ENCODE assay signal across 15 cellular contexts in the genomic region with DNA sequence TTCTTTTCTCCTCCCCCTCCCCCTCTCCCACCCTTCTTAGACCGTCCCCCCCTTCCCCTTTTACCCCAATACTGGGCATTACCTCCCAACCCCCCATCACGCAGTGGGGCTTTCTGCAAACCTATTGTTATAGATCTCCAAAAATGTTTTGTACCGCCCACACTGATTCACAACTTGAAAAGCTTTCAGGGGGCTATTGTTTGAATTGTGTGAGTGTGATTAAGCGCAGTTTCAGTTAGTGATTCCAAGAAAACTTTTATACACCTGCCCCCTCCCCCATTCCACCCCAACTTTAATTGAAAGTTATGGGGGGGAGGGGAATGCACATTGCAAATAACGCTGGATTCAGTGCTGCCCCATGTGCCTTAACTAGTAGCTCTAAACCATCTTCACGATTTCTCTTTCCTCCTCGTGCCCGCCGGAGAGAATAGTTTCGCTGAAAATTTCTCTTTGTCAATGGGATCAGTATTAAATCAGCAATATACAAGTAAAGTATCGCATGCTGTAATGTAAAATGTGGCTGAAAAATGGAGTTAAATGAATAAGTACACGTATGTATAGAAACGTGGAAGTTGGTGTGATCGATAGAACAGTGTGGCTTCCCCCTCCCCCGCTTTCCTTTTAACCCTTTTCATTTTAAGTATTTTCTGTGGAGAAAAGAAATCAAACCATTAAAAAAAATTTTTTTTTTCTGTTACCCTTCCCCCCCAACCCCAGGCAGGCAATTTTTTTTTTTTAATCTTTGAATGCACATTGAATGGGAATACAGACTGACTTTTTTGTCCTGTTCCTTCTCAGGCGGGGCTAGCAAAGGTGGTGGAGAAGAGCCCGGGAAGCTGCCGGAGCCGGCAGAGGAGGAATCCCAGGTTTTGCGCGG. TPM values are rescaled to one million over a fixed set of nuclear protein-coding genes. Genes with fewer than 3 reads are reported as not detected.
A peak's percentile ranks its signal among the peaks of the same experiment; 100 is the strongest.
DNase-seq lines count a peak whose midpoint lies in the region; ATAC-seq, FAIRE-seq and TF ChIP-seq lines count a peak whose summit lies in the region.
"Had no signal": no experiment of that assay in that cellular context is flagged by ENCODE, and none has a peak within 500 bp of the region (broad histone marks: within the 10 kb centered on the region; RNA-seq: fewer than 3 reads in every experiment).

No MANE protein-coding gene starts in this region.

- peak; percentile 34 for ATAC-seq in activated CD8-positive, alpha-beta T cell treated with anti-CD3 and anti-CD28 coated beads for 36 hours

- no peak overlapping the region for H2AFZ ChIP-seq in OCI-LY7 (ENCODE audit: low read length)
- H2AFZ ChIP-seq: parathyroid adenoma had no signal

- peak; percentile 51 for DNase-seq in Daoy (ENCODE audit: low read depth)
- DNase-seq in Kasumi-1 (lab: John Stamatoyannopoulos, UW) = peak; percentile 48 to 56
- DNase-seq in activated CD8-positive, alpha-beta T cell treated with anti-CD3 and anti-CD28 coated beads for 36 hours = peak; percentile 14
- peak; percentile 45 for DNase-seq in iPS-NIHi7 (ENCODE audit: extremely low spot score)
- no peak for DNase-seq in cerebellar nuclear complex (lab: John Stamatoyannopoulos, UW)
- DNase-seq in kidney = no peak
- DNase-seq in posterior cingulate gyrus = no peak
- DNase-seq in OCI-LY7 (ENCODE audit: low spot score) = no peak
- DNase-seq: activated gamma-delta T cell treated with Interleukin-2 at 50 U/mL for 16 hours; DMS79; effector CD8-positive, alpha-beta T cell; NCI-H2107; T-helper 9 cell had no signal

- peaks cover 7% of the 10 kb centered on the region for H3K9me3 Mint-ChIP-seq in activated CD8-positive, alpha-beta T cell treated with anti-CD3 and anti-CD28 coated beads for 36 hours

- no peaks in the 10 kb centered on the region for H3K9me3 ChIP-seq in kidney (ENCODE audit: control insufficient read depth in 1 of 2, low read length in 2 of 2)
- no peaks in the 10 kb centered on the region for H3K9me3 ChIP-seq in OCI-LY7 (ENCODE audit: low read length)

- H3K36me3 ChIP-seq in kidney (ENCODE audit: control insufficient read depth in 1 of 2, insufficient read depth in 2 of 2, low read length in 2 of 2) = no peaks in the 10 kb centered on the region
- H3K36me3 ChIP-seq in OCI-LY7 (ENCODE audit: insufficient read depth, low read length) = no peaks in the 10 kb centered on the region

- H4K20me1 ChIP-seq in OCI-LY7 (ENCODE audit: insufficient read depth, low read length) = no peaks in the 10 kb centered on the region

- H3K4me1 ChIP-seq in kidney (ENCODE audit: control insufficient read depth in 1 of 2, insufficient read depth in 1 of 2, low read depth in 1 of 2, low read length in 2 of 2) (peaks cover 0 to 4% of the 10 kb centered on the region in 2 donors), OCI-LY7 (ENCODE audit: insufficient read depth, low read length, poor library complexity, severe bottlenecking) (no peaks in the 10 kb centered on the region)
- H3K4me1 ChIP-seq: parathyroid adenoma had no signal

- H3K4me2 ChIP-seq in OCI-LY7 (ENCODE audit: low read length) = no peak overlapping the region

- POLR2A ChIA-PET in activated CD8-positive, alpha-beta T cell treated with anti-CD3 and anti-CD28 coated beads for 36 hours (lab: Charles Lee) = no interaction called here
- POLR2A ChIA-PET in OCI-LY7 (lab: Charles Lee) = no interaction called here

- no peak for FAIRE-seq in kidney (lab: Jason Lieb, UNC)
- FAIRE-seq: keratinocyte had no signal

- H3K4me3 ChIP-seq in kidney (ENCODE audit: low read length in 2 of 2) (no peak overlapping the region), OCI-LY7 (ENCODE audit: low read depth, low read length, poor library complexity, severe bottlenecking) (no peak overlapping the region)

- no peaks in the 10 kb centered on the region for H3K79me2 ChIP-seq in OCI-LY7 (ENCODE audit: insufficient read depth, low read depth, low read length)
- H3K79me2 ChIP-seq: parathyroid adenoma had no signal

- H3K9ac ChIP-seq in kidney (ENCODE audit: low read length in 2 of 2) = no peak overlapping the region
- H3K9ac ChIP-seq: parathyroid adenoma had no signal

- CTCF ChIA-PET in activated CD8-positive, alpha-beta T cell treated with anti-CD3 and anti-CD28 coated beads for 36 hours (lab: Charles Lee) = interaction anchor here (0.5 kb wide), 1 partner anchor 18 kb away, joined by 3 read pairs; no protein-coding TSS in a partner anchor
- CTCF ChIA-PET in OCI-LY7 (lab: Charles Lee; ENCODE audit: unreplicated experiment) = no interaction called here

- H3K27ac Mint-ChIP-seq in activated CD8-positive, alpha-beta T cell treated with anti-CD3 and anti-CD28 coated beads for 36 hours = no peak overlapping the region

- H3K36me3 Mint-ChIP-seq in activated CD8-positive, alpha-beta T cell treated with anti-CD3 and anti-CD28 coated beads for 36 hours (ENCODE audit: low read depth) = peaks cover 6% of the 10 kb centered on the region

- H3K4me3 Mint-ChIP-seq in activated CD8-positive, alpha-beta T cell treated with anti-CD3 and anti-CD28 coated beads for 36 hours = peak overlapping the region; percentile 38

- H3K9me2 ChIP-seq in OCI-LY7 (ENCODE audit: insufficient read depth, low read length) = no peaks in the 10 kb centered on the region

- H3K27ac ChIP-seq in kidney (ENCODE audit: low read depth in 2 of 2, low read length in 2 of 2) = no peak overlapping the region
- H3K27ac ChIP-seq in OCI-LY7 (ENCODE audit: low read depth, low read length, poor library complexity, severe bottlenecking) = no peak overlapping the region
- H3K27ac ChIP-seq: parathyroid adenoma had no signal

- BruUV-seq in OCI-LY7 (replicated peaks; lab: Mats Ljungman, UMichigan) = no TSS peak

- intact Hi-C loops in activated CD8-positive, alpha-beta T cell treated with anti-CD3 and anti-CD28 coated beads for 36 hours (cut with micrococcal nuclease) = loop anchor here (10.0 kb wide), 1 partner anchor 117 kb away; no protein-coding TSS in a partner anchor
- intact Hi-C loops in kidney (cut with DNase I) = no loop called here
- intact Hi-C loops in posterior cingulate gyrus (cut with DNase I) = no loop called here
- intact Hi-C loops in OCI-LY7 (cut with micrococcal nuclease; ENCODE audit: unreplicated experiment) = no loop called here

- H3K27me3 Mint-ChIP-seq in activated CD8-positive, alpha-beta T cell treated with anti-CD3 and anti-CD28 coated beads for 36 hours = peaks cover 59% of the 10 kb centered on the region

- H3K4me1 Mint-ChIP-seq in activated CD8-positive, alpha-beta T cell treated with anti-CD3 and anti-CD28 coated beads for 36 hours (ENCODE audit: low read depth) = peaks cover 14% of the 10 kb centered on the region

- TF ChIP-seq CTCF in activated CD8-positive, alpha-beta T cell treated with anti-CD3 and anti-CD28 coated beads for 36 hours (IDR thresholded peaks at IDR 0.05) = no peak
- TF ChIP-seq CTCF in kidney (IDR thresholded peaks at IDR 0.05; ENCODE audit: borderline replicate concordance, extremely low read depth, insufficient read depth) (no peak), OCI-LY7 (conservative IDR thresholded peaks at IDR 0.05; ENCODE audit: low read length) (no peak)

RNA-seq across cellular contexts. Expression of gene LIN28B, which starts 0.6 kb away (rescaled TPM):
- 6.5 and 7.3 TPM in 2 replicates for total RNA-seq in Daoy (2014; rRNA removed; shearing (Covaris generic))
- total RNA-seq in activated CD8-positive, alpha-beta T cell treated with anti-CD3 and anti-CD28 coated beads for 36 hours = not detected
- total RNA-seq in kidney = not detected
- polyA plus RNA-seq in kidney (ENCODE audit: insufficient read depth, low read depth, low replicate concordance) = not detected
- not detected in 2 replicates for total RNA-seq in OCI-LY7 (2014; rRNA removed; shearing (Covaris generic))
- not detected in 2 replicates for total RNA-seq in OCI-LY7 (2022)
- polyA plus RNA-seq: keratinocyte had no signal

Comparison
In these comparisons a context has a peak if more than half of its experiments do, and no peak if none do; other contexts are left out.
1. DNase-seq: peak in Daoy (single experiment), Kasumi-1 (2 of 2), activated CD8-positive, alpha-beta T cell treated with anti-CD3 and anti-CD28 coated beads for 36 hours (single experiment) and iPS-NIHi7 (single experiment); none in cerebellar nuclear complex (0 of 2), kidney (single experiment), posterior cingulate gyrus (0 of 10) and OCI-LY7 (single experiment).